11 cellular contexts compared by ENCODE assay signal in genomic region chr14:68621400-68622365, GRCh38.
DNase-seq lines count a peak whose midpoint lies in the region; ATAC-seq, FAIRE-seq and TF ChIP-seq lines count a peak whose summit lies in the region.
"Had no signal": no experiment of that assay in that cellular context is flagged by ENCODE, and none has a peak within 500 bp of the region (broad histone marks: within the 10 kb centered on the region; RNA-seq: fewer than 3 reads in every experiment).

No MANE protein-coding gene starts in this region.

- TF ChIP-seq CTCF in lower leg skin (IDR thresholded peaks at IDR 0.05): no peak
- no peak for TF ChIP-seq CTCF in CD4-positive, alpha-beta T cell (IDR thresholded peaks at IDR 0.05)

- H2BK5ac ChIP-seq in mesendoderm (ENCODE audit: low read length): no peak overlapping the region

- H4K5ac ChIP-seq in mesendoderm (ENCODE audit: low read length): no peak overlapping the region

- CTCF ChIA-PET in CD4-positive, alpha-beta T cell (lab: Charles Lee): no interaction called here

- H2AK5ac ChIP-seq in mesendoderm (ENCODE audit: low read length): no peak overlapping the region

- DNase-seq in HTR-8/SVneo (ENCODE audit: insufficient read length, low spot score): no peak
- DNase-seq in lower leg skin (ENCODE audit: low spot score in 2 of 2): peak; percentile 17 to 74
- DNase-seq in stromal cell of bone marrow (ENCODE audit: low read depth): peak; percentile 88
- no peak for DNase-seq in mesendoderm
- no peak for DNase-seq in CD4-positive, alpha-beta T cell
- DNase-seq: activated CD4-positive, alpha-beta T cell treated with anti-CD3 and anti-CD28 coated beads, Interleukin-2, amount 10 ng/mL, durations not matched to agents 24 days and 14 days had no signal

- no peaks in the 10 kb centered on the region for H3K79me2 ChIP-seq in mesendoderm (ENCODE audit: control insufficient read depth, insufficient read depth, low read length)

- intact Hi-C loops in lower leg skin (cut with DNase I; ENCODE audit: low total_unique reads): no loop called here
- intact Hi-C loops in CD4-positive, alpha-beta T cell (cut with DNase I, micrococcal nuclease): loop anchor here in 1 of 2 experiments (10.0 kb wide), 1 partner anchor 63 kb away; no protein-coding TSS in a partner anchor

- H3K4me3 ChIP-seq in lower leg skin (ENCODE audit: low read depth, poor library complexity, severe bottlenecking): no peak overlapping the region
- H3K4me3 ChIP-seq in mesendoderm (ENCODE audit: low read length): no peak overlapping the region

- H3K4ac ChIP-seq in mesendoderm (ENCODE audit: low read depth, low read length): no peak overlapping the region

- no peak overlapping the region for H3K56ac ChIP-seq in mesendoderm (ENCODE audit: low read length)

- no peak overlapping the region for H3K23ac ChIP-seq in mesendoderm (ENCODE audit: low read length)

- H3K27me3 ChIP-seq in mesendoderm (ENCODE audit: insufficient read depth, low read length, poor library complexity): no peaks in the 10 kb centered on the region
- H3K27me3 ChIP-seq in CD4-positive, alpha-beta T cell (ENCODE audit: control insufficient read depth, insufficient read depth, low read length): no peaks in the 10 kb centered on the region

- no peaks in the 10 kb centered on the region for H3K36me3 ChIP-seq in mesendoderm (ENCODE audit: control insufficient read depth, insufficient read depth, low read length)

- ATAC-seq in GM18867 (IDR thresholded peaks at IDR 0.05; ENCODE audit: unreplicated experiment) (no peak), HG02588 (IDR thresholded peaks at IDR 0.05; ENCODE audit: unreplicated experiment) (no peak)
- no peak for ATAC-seq in CD4-positive, alpha-beta T cell (ENCODE audit: poor library complexity)

- no peak overlapping the region for H4K8ac ChIP-seq in mesendoderm (ENCODE audit: low read depth, low read length)

- no peaks in the 10 kb centered on the region for H3K79me1 ChIP-seq in mesendoderm (ENCODE audit: low read length)

- peak; percentile 79 for FAIRE-seq in HTR-8/SVneo (lab: Jason Lieb, UNC)
- FAIRE-seq: urothelium cell line had no signal

- 45 to 61% methylated on average over 6 of the region's 6 CpGs for WGBS in lower leg skin, 2 donors
- no CpG with 5 or more reads among the region's 6 CpGs for WGBS in mesendoderm (ENCODE audit: extremely low coverage, insufficient coverage, low lambda C conversion rate)

- TF ChIP-seq POLR2A in lower leg skin (IDR thresholded peaks at IDR 0.05): no peak

- H3K4me1 Mint-ChIP-seq in CD4-positive, alpha-beta T cell (ENCODE audit: low read depth): peaks cover under 1% of the 10 kb centered on the region

- H3K27ac ChIP-seq in cingulate gyrus (ENCODE audit: low read depth, low read length) (peak overlapping the region; percentile 63), mesendoderm (ENCODE audit: low read depth, low read length) (no peak overlapping the region)
- H3K27ac ChIP-seq in CD4-positive, alpha-beta T cell (ENCODE audit: low read depth, low read length): no peak overlapping the region
- H3K27ac ChIP-seq: RWPE1 had no signal

- peaks cover 15% of the 10 kb centered on the region for H3K9me3 ChIP-seq in CD4-positive, alpha-beta T cell (ENCODE audit: control insufficient read depth, low read length)

- POLR2A ChIA-PET in CD4-positive, alpha-beta T cell (lab: Charles Lee): no interaction called here

- H3K27ac Mint-ChIP-seq in CD4-positive, alpha-beta T cell: no peak overlapping the region
- H3K27ac Mint-ChIP-seq: activated CD4-positive, alpha-beta T cell treated with anti-CD3 and anti-CD28 coated beads, Interleukin-2, amount 10 ng/mL, durations not matched to agents 24 days and 14 days had no signal

- H2BK15ac ChIP-seq in mesendoderm (replicated peaks; ENCODE audit: low read depth): no peak overlapping the region

- no peaks in the 10 kb centered on the region for H3K27me3 Mint-ChIP-seq in CD4-positive, alpha-beta T cell

- H3K4me3 Mint-ChIP-seq in CD4-positive, alpha-beta T cell: no peak overlapping the region
- H3K4me3 Mint-ChIP-seq: activated CD4-positive, alpha-beta T cell treated with anti-CD3 and anti-CD28 coated beads, Interleukin-2, amount 10 ng/mL, durations not matched to agents 24 days and 14 days had no signal

- no peaks in the 10 kb centered on the region for H3K4me1 ChIP-seq in mesendoderm (ENCODE audit: control insufficient read depth, low read depth, low read length)

- no peak overlapping the region for H3K4me2 ChIP-seq in mesendoderm (ENCODE audit: low read length)

- H2BK120ac ChIP-seq in mesendoderm (ENCODE audit: low read depth, low read length): no peak overlapping the region

- no peak overlapping the region for H3K18ac ChIP-seq in mesendoderm (ENCODE audit: low read length)

- peaks cover 12% of the 10 kb centered on the region for H3K9me3 Mint-ChIP-seq in CD4-positive, alpha-beta T cell

- H3K36me3 Mint-ChIP-seq in CD4-positive, alpha-beta T cell (ENCODE audit: low read depth): peaks cover 14% of the 10 kb centered on the region

- no peak overlapping the region for H3K9ac ChIP-seq in mesendoderm (ENCODE audit: low read length)

Comparison
In these comparisons a context has a peak if more than half of its experiments do, and no peak if none do; other contexts are left out.
1. DNase-seq: peak in lower leg skin (2 of 2) and stromal cell of bone marrow (single experiment); none in HTR-8/SVneo (single experiment), mesendoderm (single experiment) and CD4-positive, alpha-beta T cell (0 of 10).